17 cellular contexts compared by ENCODE assay signal in genomic region chr1:94597701-94598100, GRCh38. TPM values are rescaled to one million over a fixed set of nuclear protein-coding genes. Genes with fewer than 3 reads are reported as not detected.
A peak's percentile ranks its signal among the peaks of the same experiment; 100 is the strongest.
DNase-seq lines count a peak whose midpoint lies in the region; ATAC-seq, FAIRE-seq and TF ChIP-seq lines count a peak whose summit lies in the region.
"Had no signal": no experiment of that assay in that cellular context is flagged by ENCODE, and none has a peak within 500 bp of the region (broad histone marks: within the 10 kb centered on the region; RNA-seq: fewer than 3 reads in every experiment).

No MANE protein-coding gene starts in this region.

- no TSS peak for BruUV-seq in A673 (replicated peaks; lab: Mats Ljungman, UMichigan)

- no peaks in the 10 kb centered on the region for H3K4me1 ChIP-seq in A673 (ENCODE audit: insufficient read depth, low read length, poor library complexity, severe bottlenecking)
- H3K4me1 ChIP-seq: HAP-1 had no signal

- CTCF ChIA-PET in A673 (lab: Charles Lee) = no interaction called here

- peak; percentile 1 for DNase-seq in GF-D8 (lab: John Stamatoyannopoulos, UW)
- DNase-seq in NCI-H2171 treated with DMSO at 0.1 percent for 48 hours (lab: John Stamatoyannopoulos, UW) = peak; percentile 4
- DNase-seq in bronchial epithelial cell (ENCODE audit: low read depth) = peak; percentile 98
- peak; percentile 59 for DNase-seq in kidney tubule cell (ENCODE audit: low spot score)
- no peak for DNase-seq in left ventricle myocardium superior
- no peak for DNase-seq in A673 (ENCODE audit: low spot score)
- DNase-seq in activated CD8-positive, alpha-beta memory T cell treated with anti-CD3 and anti-CD28 coated beads, Interleukin-2, amount 50 U/mL, for 4 hours = no peak
- DNase-seq: activated T-cell treated with anti-CD3 and anti-CD28 coated beads for 4 hours; effector memory CD4-positive, alpha-beta T cell; RPMI8226; stimulated activated naive B cell treated with anti-CD40 and anti-IgM and Interleukin-4, amounts not matched to agents 10 μg/mL and 1 μg/mL and 100 μg/mL, for 72 hours; upper lobe of right lung had no signal

- no peak overlapping the region for H3K27ac ChIP-seq in A673 (ENCODE audit: low read depth, low read length, poor library complexity, severe bottlenecking)
- H3K27ac ChIP-seq: upper lobe of right lung had no signal

- H3K36me3 ChIP-seq in bronchial epithelial cell (ENCODE audit: control insufficient read depth, insufficient read depth, low read length) = no peaks in the 10 kb centered on the region
- no peaks in the 10 kb centered on the region for H3K36me3 ChIP-seq in A673 (ENCODE audit: insufficient read depth, low read length, poor library complexity, severe bottlenecking)
- H3K36me3 ChIP-seq: HAP-1, upper lobe of right lung had no signal

- H3K27me3 ChIP-seq in bronchial epithelial cell (ENCODE audit: control insufficient read depth, insufficient read depth, low read length) (no peaks in the 10 kb centered on the region), A673 (replicated peaks; ENCODE audit: insufficient read depth, low read depth, low read length, poor library complexity) (no peaks in the 10 kb centered on the region)
- H3K27me3 ChIP-seq: upper lobe of right lung had no signal

- ATAC-seq in left ventricle myocardium superior = no peak
- ATAC-seq in HG02938 (IDR thresholded peaks at IDR 0.05; ENCODE audit: unreplicated experiment) = no peak
- ATAC-seq: activated CD4-positive, CD25-positive, alpha-beta regulatory T cell treated with anti-CD3 and anti-CD28 coated beads, Interleukin-2, amount 50 U/mL, for 24 hours; K562; stimulated activated naive B cell treated with anti-CD40 and anti-IgM and Interleukin-4, amounts not matched to agents 10 μg/mL and 1 μg/mL and 100 μg/mL, for 72 hours; upper lobe of right lung had no signal

- no peaks in the 10 kb centered on the region for H3K9me3 ChIP-seq in A673 (ENCODE audit: low read depth, low read length, poor library complexity, severe bottlenecking)
- H3K9me3 ChIP-seq: HAP-1, upper lobe of right lung had no signal

- TF ChIP-seq CTCF in bronchial epithelial cell (IDR thresholded peaks at IDR 0.05; ENCODE audit: insufficient read depth, low read length, severe bottlenecking) (no peak), A673 (conservative IDR thresholded peaks at IDR 0.05; ENCODE audit: low read depth, low read length) (no peak)

- H3K4me3 ChIP-seq in bronchial epithelial cell (ENCODE audit: low read depth, low read length) (no peak overlapping the region), A673 (ENCODE audit: low read depth, low read length, poor library complexity, severe bottlenecking) (no peak overlapping the region)
- H3K4me3 ChIP-seq: HAP-1, K562, upper lobe of right lung had no signal

- POLR2A ChIA-PET in A673 (lab: Charles Lee; ENCODE audit: low non-redundant PET) = no interaction called here

- intact Hi-C loops in left ventricle myocardium superior (cut with micrococcal nuclease) = no loop called here
- intact Hi-C loops in A673 (cut with micrococcal nuclease; ENCODE audit: unreplicated experiment) = no loop called here

- FAIRE-seq in bronchial epithelial cell (lab: Jason Lieb, UNC) = peak; percentile 70
- FAIRE-seq: islet of Langerhans, K562 had no signal

RNA-seq across cellular contexts. Expression of gene F3, which starts 56.1 kb away (rescaled TPM):
- total RNA-seq in bronchial epithelial cell (326 and 618 TPM in 2 replicates), left ventricle myocardium superior (50.2 TPM), A673 (2021) (5.6 and 6.5 TPM in 2 replicates)

Comparison
In these comparisons a context has a peak if more than half of its experiments do, and no peak if none do; other contexts are left out.
1. DNase-seq: peak in GF-D8 (single experiment), NCI-H2171 treated with DMSO at 0.1 percent for 48 hours (single experiment), bronchial epithelial cell (single experiment) and kidney tubule cell (single experiment); none in left ventricle myocardium superior (single experiment), A673 (single experiment) and activated CD8-positive, alpha-beta memory T cell treated with anti-CD3 and anti-CD28 coated beads, Interleukin-2, amount 50 U/mL, for 4 hours (single experiment).